In genomic region chr4:7762376-7763040, GRCh38 we compare ENCODE assay signal across 16 cellular contexts.
A peak's percentile ranks its signal among the peaks of the same experiment; 100 is the strongest.
DNase-seq lines count a peak whose midpoint lies in the region; ATAC-seq and TF ChIP-seq lines count a peak whose summit lies in the region.
"Had no signal": no experiment of that assay in that cellular context is flagged by ENCODE, and none has a peak within 500 bp of the region (broad histone marks: within the 10 kb centered on the region; RNA-seq: fewer than 3 reads in every experiment).

No MANE protein-coding gene starts in this region.

- no peaks in the 10 kb centered on the region for H3K27me3 Mint-ChIP-seq in activated naive CD8-positive, alpha-beta T cell
- H3K27me3 Mint-ChIP-seq in activated naive CD8-positive, alpha-beta T cell treated with anti-CD3 and anti-CD28 coated beads for 36 hours: peaks cover 3% of the 10 kb centered on the region
- H3K27me3 Mint-ChIP-seq in brain: no peaks in the 10 kb centered on the region

- H3K4me3 Mint-ChIP-seq in activated naive CD8-positive, alpha-beta T cell: no peak overlapping the region
- H3K4me3 Mint-ChIP-seq in activated naive CD8-positive, alpha-beta T cell treated with anti-CD3 and anti-CD28 coated beads for 36 hours: no peak overlapping the region
- H3K4me3 Mint-ChIP-seq in brain: no peak overlapping the region
- H3K4me3 Mint-ChIP-seq: H9 had no signal

- H3K27ac Mint-ChIP-seq in activated naive CD8-positive, alpha-beta T cell: peak overlapping the region; percentile 85
- H3K27ac Mint-ChIP-seq in activated naive CD8-positive, alpha-beta T cell treated with anti-CD3 and anti-CD28 coated beads for 36 hours: no peak overlapping the region
- H3K27ac Mint-ChIP-seq in brain: peak overlapping the region in 3 of 5 experiments; percentile 48 to 79 (median 65)
- H3K27ac Mint-ChIP-seq: H9 had no signal

- H3K9me3 ChIP-seq in lower lobe of right lung: no peaks in the 10 kb centered on the region
- H3K9me3 ChIP-seq: MG63 had no signal

- no peaks in the 10 kb centered on the region for H3K27me3 ChIP-seq in lower lobe of right lung (ENCODE audit: low read depth)
- H3K27me3 ChIP-seq: MG63 had no signal

- H3K4me3 ChIP-seq in lower lobe of right lung: no peak overlapping the region
- H3K4me3 ChIP-seq: MG63 had no signal

- intact Hi-C loops in lower lobe of right lung (cut with DNase I): no loop called here

- peaks cover 5% of the 10 kb centered on the region for H3K4me1 ChIP-seq in lower lobe of right lung

- DNase-seq in activated naive CD8-positive, alpha-beta T cell treated with anti-CD3 and anti-CD28 coated beads for 36 hours: no peak
- DNase-seq in lower lobe of right lung (peak; percentile 39), renal cortical epithelial cell (ENCODE audit: low read depth) (peak; percentile 9), NCI-H1105 treated with DMSO at 0.1 percent for 48 hours (lab: John Stamatoyannopoulos, UW) (no peak), NCI-H1436 treated with DMSO at 0.1 percent for 48 hours (lab: John Stamatoyannopoulos, UW) (no peak), NK-92 (lab: John Stamatoyannopoulos, UW; ENCODE audit: unreplicated experiment) (no peak)
- DNase-seq: DMS153, MG63, NCI-H1930, NCI-H2171, NCI-H446 treated with DMSO at 0.1 percent for 48 hours, NCI-H748 treated with DMSO at 0.1 percent for 48 hours had no signal

- no peaks in the 10 kb centered on the region for H3K36me3 Mint-ChIP-seq in activated naive CD8-positive, alpha-beta T cell
- no peaks in the 10 kb centered on the region for H3K36me3 Mint-ChIP-seq in activated naive CD8-positive, alpha-beta T cell treated with anti-CD3 and anti-CD28 coated beads for 36 hours
- peaks cover 62% of the 10 kb centered on the region for H3K36me3 Mint-ChIP-seq in brain

- H3K4me1 Mint-ChIP-seq in activated naive CD8-positive, alpha-beta T cell (ENCODE audit: low read depth): peaks cover 36% of the 10 kb centered on the region
- H3K4me1 Mint-ChIP-seq in activated naive CD8-positive, alpha-beta T cell treated with anti-CD3 and anti-CD28 coated beads for 36 hours: peaks cover 22% of the 10 kb centered on the region
- H3K4me1 Mint-ChIP-seq in brain: peaks cover 20% of the 10 kb centered on the region

- TF ChIP-seq CTCF in brain (conservative IDR thresholded peaks at IDR 0.05): no peak
- TF ChIP-seq CTCF in lower lobe of right lung (IDR thresholded peaks at IDR 0.05): no peak

- H3K27ac ChIP-seq in lower lobe of right lung: no peak overlapping the region
- H3K27ac ChIP-seq: 22Rv1 had no signal

- peaks cover 51% of the 10 kb centered on the region for H3K36me3 ChIP-seq in lower lobe of right lung

- no peak for ATAC-seq in lower lobe of right lung

- no peaks in the 10 kb centered on the region for H3K9me3 Mint-ChIP-seq in activated naive CD8-positive, alpha-beta T cell (ENCODE audit: low read depth)
- no peaks in the 10 kb centered on the region for H3K9me3 Mint-ChIP-seq in activated naive CD8-positive, alpha-beta T cell treated with anti-CD3 and anti-CD28 coated beads for 36 hours
- H3K9me3 Mint-ChIP-seq in brain: peaks cover 0 to 5% (median 0%) of the 10 kb centered on the region in 5 experiments
- H3K9me3 Mint-ChIP-seq: H9 had no signal

Comparison
In these comparisons a context has a peak if more than half of its experiments do, and no peak if none do; other contexts are left out.
1. DNase-seq: peak in lower lobe of right lung (single experiment) and renal cortical epithelial cell (single experiment); none in activated naive CD8-positive, alpha-beta T cell treated with anti-CD3 and anti-CD28 coated beads for 36 hours (single experiment), NCI-H1105 treated with DMSO at 0.1 percent for 48 hours (single experiment), NCI-H1436 treated with DMSO at 0.1 percent for 48 hours (single experiment) and NK-92 (single experiment).